In the genomic region with DNA sequence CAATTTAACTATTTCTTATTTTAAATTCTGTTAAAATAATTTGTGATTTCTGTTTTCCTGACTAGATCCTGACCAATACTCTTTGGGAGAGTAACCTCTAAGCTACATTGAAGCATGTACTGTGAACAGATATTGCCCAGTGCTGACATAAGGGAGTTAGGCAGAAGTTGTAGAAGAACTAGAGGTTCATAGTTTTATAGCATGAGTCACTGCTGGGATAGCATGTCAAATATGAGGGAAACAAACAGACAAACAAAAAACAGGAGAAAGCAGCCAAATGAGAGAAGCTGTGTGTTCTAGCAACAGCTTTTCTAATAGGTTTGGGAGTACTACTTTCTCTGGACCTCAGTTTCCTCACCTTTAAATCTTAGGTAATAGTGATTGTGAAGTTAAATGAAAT, we compare ENCODE assay signal across 16 cellular contexts.
DNase-seq lines count a peak whose midpoint lies in the region; ATAC-seq and TF ChIP-seq lines count a peak whose summit lies in the region.
"Had no signal": no experiment of that assay in that cellular context is flagged by ENCODE, and none has a peak within 500 bp of the region (broad histone marks: within the 10 kb centered on the region; RNA-seq: fewer than 3 reads in every experiment).

No MANE protein-coding gene starts in this region.

- no peaks in the 10 kb centered on the region for H3K27me3 Mint-ChIP-seq in type B pancreatic cell

- peaks cover 46% of the 10 kb centered on the region for H3K4me1 Mint-ChIP-seq in type B pancreatic cell (ENCODE audit: unreplicated experiment)

- H3K27me3 ChIP-seq in heart right ventricle (no peaks in the 10 kb centered on the region), adipocyte (replicated peaks; ENCODE audit: control insufficient read depth, insufficient read depth, low read length) (no peaks in the 10 kb centered on the region)
- H3K27me3 ChIP-seq: dorsolateral prefrontal cortex had no signal

- H3K36me3 Mint-ChIP-seq in type B pancreatic cell, result peaks cover 9% of the 10 kb centered on the region

- H3K9me3 ChIP-seq in heart right ventricle, result no peaks in the 10 kb centered on the region
- H3K9me3 ChIP-seq in adipocyte (ENCODE audit: control insufficient read depth, low read length), result no peaks in the 10 kb centered on the region

- H3K4me1 ChIP-seq in heart right ventricle (peaks cover 11 to 100% (median 68%) of the 10 kb centered on the region in 9 donors), adipocyte (ENCODE audit: control insufficient read depth, insufficient read depth, low read length) (peaks cover 63% of the 10 kb centered on the region)

- intact Hi-C loops in heart right ventricle (cut with DNase I) (loop anchor here in 4 of 10 donors (5.0 to 10.0 kb wide), 4 partner anchors 71 to 114 kb away; partner anchors contain the start of gene CERS6 (in 1 of the 4)), Right ventricle myocardium inferior (cut with DNase I) (loop anchor here (5.0 to 10.0 kb wide), 3 partner anchors 109 to 226 kb away; no protein-coding TSS in a partner anchor)

- H3K36me3 ChIP-seq in heart right ventricle, result no peaks in the 10 kb centered on the region
- no peaks in the 10 kb centered on the region for H3K36me3 ChIP-seq in adipocyte (ENCODE audit: control insufficient read depth, insufficient read depth, low read length, severe bottlenecking)

- H3K9ac ChIP-seq in adipocyte (ENCODE audit: low read length), result peak overlapping the region; percentile 62
- H3K9ac ChIP-seq: parathyroid adenoma had no signal

- no peak overlapping the region for H3K4me3 Mint-ChIP-seq in type B pancreatic cell

- H3K27ac ChIP-seq in heart right ventricle, result peak overlapping the region; percentile 18 to 86 (median 80)
- H3K27ac ChIP-seq: dorsolateral prefrontal cortex, parathyroid adenoma, PC-9 had no signal

- H3K4me3 ChIP-seq in heart right ventricle (no peak overlapping the region), adipocyte (ENCODE audit: low read length) (peak overlapping the region; percentile 31), foreskin fibroblast (ENCODE audit: low read depth in 1 of 2, low read length in 2 of 2) (no peak overlapping the region)
- H3K4me3 ChIP-seq: dorsolateral prefrontal cortex, PC-9 had no signal

- H3K9me3 Mint-ChIP-seq in type B pancreatic cell, result peaks cover 8% of the 10 kb centered on the region

- DNase-seq in heart right ventricle (no peak), Right ventricle myocardium inferior (ENCODE audit: missing footprints) (no peak), adipocyte (ENCODE audit: low read depth) (peak; percentile 64), foreskin fibroblast (peak; percentile 29 to 57), type B pancreatic cell (ENCODE audit: extremely low spot score, unreplicated experiment) (no peak), NCI-H345 treated with DMSO at 0.1 percent for 48 hours (lab: John Stamatoyannopoulos, UW; ENCODE audit: unreplicated experiment) (no peak)
- DNase-seq: activated effector memory CD4-positive, alpha-beta T cell treated with anti-CD3 and anti-CD28 coated beads, Interleukin-2, amount 50 U/mL, for 16 hours; COR-L47; dorsolateral prefrontal cortex; Kasumi-1; NCI-H1694; NCI-H510A; PC-9 had no signal

- ATAC-seq in heart right ventricle (no peak), Right ventricle myocardium inferior (no peak), HG03280 (IDR thresholded peaks at IDR 0.05; ENCODE audit: unreplicated experiment) (no peak), HG03097 (IDR thresholded peaks at IDR 0.05; ENCODE audit: low FRiP score, unreplicated experiment) (no peak)

- no peak for TF ChIP-seq CTCF in heart right ventricle (IDR thresholded peaks at IDR 0.05)
- TF ChIP-seq CTCF in foreskin fibroblast (IDR thresholded peaks at IDR 0.05; ENCODE audit: low read depth, low read length), result no peak
- no peak for TF ChIP-seq CTCF in type B pancreatic cell (conservative IDR thresholded peaks at IDR 0.05)

- H3K27ac Mint-ChIP-seq in type B pancreatic cell, result peak overlapping the region; percentile 65

Comparison
In these comparisons a context has a peak if more than half of its experiments do, and no peak if none do; other contexts are left out.
1. DNase-seq: peak in adipocyte (single experiment) and foreskin fibroblast (2 of 2); none in heart right ventricle (0 of 2), Right ventricle myocardium inferior (single experiment), type B pancreatic cell (single experiment) and NCI-H345 treated with DMSO at 0.1 percent for 48 hours (single experiment).